In the genomic region with DNA sequence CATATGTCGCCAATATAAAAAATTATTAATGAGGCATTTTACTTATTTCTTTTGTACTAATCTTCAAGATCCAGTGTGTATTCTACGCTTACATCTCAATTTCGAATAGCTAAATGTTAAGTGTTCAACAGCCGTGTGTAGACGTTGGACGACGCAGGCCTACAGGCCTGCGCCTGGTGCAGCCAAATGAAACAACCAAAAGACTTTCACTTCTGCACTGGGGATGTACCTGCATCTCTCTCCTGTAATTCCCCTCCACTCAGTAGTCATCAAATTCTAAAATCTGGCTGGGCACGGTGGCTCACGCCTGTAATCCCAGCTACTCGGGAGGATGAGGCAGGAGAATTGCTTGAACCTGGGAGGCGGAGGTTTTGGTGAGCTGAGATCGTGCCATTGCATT, we compare ENCODE assay signal across 13 cellular contexts.
DNase-seq lines count a peak whose midpoint lies in the region; ATAC-seq lines count a peak whose summit lies in the region.
"Had no signal": no experiment of that assay in that cellular context is flagged by ENCODE, and none has a peak within 500 bp of the region (broad histone marks: within the 10 kb centered on the region; RNA-seq: fewer than 3 reads in every experiment).

No MANE protein-coding gene starts in this region.

- H3K4me3 ChIP-seq in right cardiac atrium (ENCODE audit: low read length), result no peak overlapping the region
- H3K4me3 ChIP-seq: breast epithelium had no signal

- H3K4me3 Mint-ChIP-seq in activated naive CD4-positive, alpha-beta T cell treated with anti-CD3 and anti-CD28 coated beads, Interleukin-2, amount 10 ng/mL, durations not matched to agents 7 days and 5 days, result no peak overlapping the region
- H3K4me3 Mint-ChIP-seq: activated T-cell treated with anti-CD3 and anti-CD28 coated beads, Interleukin-2, amount 50 U/mL, for 72 hours; neural crest cell had no signal

- DNase-seq in right cardiac atrium, result no peak
- DNase-seq in head of caudate nucleus, result no peak
- DNase-seq in activated naive CD4-positive, alpha-beta T cell treated with anti-CD3 and anti-CD28 coated beads, Interleukin-2, amount 10 ng/mL, durations not matched to agents 7 days and 5 days, result no peak
- DNase-seq in DMS153 (lab: John Stamatoyannopoulos, UW), result no peak
- DNase-seq: activated T-cell treated with anti-CD3 and anti-CD28 coated beads, Interleukin-2, amount 50 U/mL, for 72 hours; NCI-H2029; OCI-M1 had no signal

- H3K4me1 Mint-ChIP-seq in activated naive CD4-positive, alpha-beta T cell treated with anti-CD3 and anti-CD28 coated beads, Interleukin-2, amount 10 ng/mL, durations not matched to agents 7 days and 5 days, result no peaks in the 10 kb centered on the region
- H3K4me1 Mint-ChIP-seq: neural crest cell had no signal

- no peak overlapping the region for H3K27ac ChIP-seq in right cardiac atrium (ENCODE audit: low read length)
- H3K27ac ChIP-seq: breast epithelium had no signal

- H3K9me3 Mint-ChIP-seq in activated naive CD4-positive, alpha-beta T cell treated with anti-CD3 and anti-CD28 coated beads, Interleukin-2, amount 10 ng/mL, durations not matched to agents 7 days and 5 days, result no peaks in the 10 kb centered on the region

- CTCF ChIA-PET in activated naive CD4-positive, alpha-beta T cell treated with anti-CD3 and anti-CD28 coated beads, Interleukin-2, amount 10 ng/mL, durations not matched to agents 7 days and 5 days (lab: Charles Lee), result no interaction called here

- H3K27ac Mint-ChIP-seq in activated naive CD4-positive, alpha-beta T cell treated with anti-CD3 and anti-CD28 coated beads, Interleukin-2, amount 10 ng/mL, durations not matched to agents 7 days and 5 days, result no peak overlapping the region
- H3K27ac Mint-ChIP-seq: activated T-cell treated with anti-CD3 and anti-CD28 coated beads, Interleukin-2, amount 50 U/mL, for 72 hours had no signal

- no peaks in the 10 kb centered on the region for H3K36me3 Mint-ChIP-seq in activated naive CD4-positive, alpha-beta T cell treated with anti-CD3 and anti-CD28 coated beads, Interleukin-2, amount 10 ng/mL, durations not matched to agents 7 days and 5 days

- no peaks in the 10 kb centered on the region for H3K27me3 ChIP-seq in right cardiac atrium (ENCODE audit: control insufficient read depth, insufficient read depth)
- H3K27me3 ChIP-seq: breast epithelium had no signal

- intact Hi-C loops in right cardiac atrium (cut with DNase I), result no loop called here
- intact Hi-C loops in head of caudate nucleus (cut with DNase I), result no loop called here

- no peaks in the 10 kb centered on the region for H3K9me3 ChIP-seq in right cardiac atrium (ENCODE audit: control insufficient read depth, low read length)
- H3K9me3 ChIP-seq: breast epithelium had no signal

- H3K27me3 Mint-ChIP-seq in activated naive CD4-positive, alpha-beta T cell treated with anti-CD3 and anti-CD28 coated beads, Interleukin-2, amount 10 ng/mL, durations not matched to agents 7 days and 5 days, result peaks cover 5% of the 10 kb centered on the region

- H3K4me1 ChIP-seq in right cardiac atrium (ENCODE audit: control insufficient read depth, insufficient read depth, low read length), result no peaks in the 10 kb centered on the region
- H3K4me1 ChIP-seq: breast epithelium had no signal

- WGBS in right cardiac atrium, result 96% methylated on average over 13 of the region's 13 CpGs

- ATAC-seq in GM18498 (IDR thresholded peaks at IDR 0.05; ENCODE audit: unreplicated experiment) (peak; percentile 81), GM19438 (IDR thresholded peaks at IDR 0.05; ENCODE audit: low read depth, unreplicated experiment) (peak; percentile 78), HG02852 (IDR thresholded peaks at IDR 0.05; ENCODE audit: unreplicated experiment) (peak; percentile 87), HG03521 (IDR thresholded peaks at IDR 0.05; ENCODE audit: unreplicated experiment) (peak; percentile 76), right cardiac atrium (no peak)
- ATAC-seq: activated T-cell treated with anti-CD3 and anti-CD28 coated beads, Interleukin-2, amount 50 U/mL, for 72 hours had no signal

Comparison
In these comparisons a context has a peak if more than half of its experiments do, and no peak if none do; other contexts are left out.
1. ATAC-seq: peak in GM18498 (single experiment), GM19438 (single experiment), HG02852 (single experiment) and HG03521 (single experiment); none in right cardiac atrium (0 of 2).